ENCODE assay signal across 25 cellular contexts in genomic region chr6:44409207-44409796, GRCh38.
"Had no signal": no experiment of that assay in that cellular context is flagged by ENCODE, and none has a peak within 500 bp of the region (broad histone marks: within the 10 kb centered on the region; RNA-seq: fewer than 3 reads in every experiment).

No MANE protein-coding gene starts in this region.

- H3K4me3 ChIP-seq: adrenal gland, ascending aorta, dorsolateral prefrontal cortex, esophagus squamous epithelium, gastrocnemius medialis, left lung, lung, suprapubic skin, tibial nerve had no signal

- DNase-seq: activated CD4-positive, CD25-positive, alpha-beta regulatory T cell; activated CD8-positive, alpha-beta memory T cell treated with anti-CD3 and anti-CD28 coated beads for 24 hours; activated CD8-positive, alpha-beta memory T cell treated with anti-CD3 and anti-CD28 coated beads, Interleukin-2, amount 50 U/mL, for 4 hours; activated gamma-delta T cell treated with Interleukin-2 at 50 U/mL for 16 hours; adrenal gland; brain microvascular endothelial cell; caudate nucleus; dorsolateral prefrontal cortex; esophagus squamous epithelium; gastrocnemius medialis; hippocampal formation; kidney glomerular epithelial cell; left lung; naive thymus-derived CD4-positive, alpha-beta T cell; right cardiac atrium; stimulated activated CD4-positive, alpha-beta T cell treated with anti-CD3 and anti-CD28 coated beads, Interleukin-4, amount 100 ng/mL, for 4 hours had no signal

- H3K9me3 Mint-ChIP-seq: T-helper 1 cell treated with Interleukin-12 subunit alpha and Interleukin-12 subunit beta and Interleukin-4 antibody, amounts not matched to agents 30 μg/mL and 1 μg/mL, for 36 hours had no signal

- H3K27me3 ChIP-seq: adrenal gland, ascending aorta, brain microvascular endothelial cell, dorsolateral prefrontal cortex, esophagus squamous epithelium, gastrocnemius medialis, left lung, suprapubic skin, tibial nerve had no signal

- H3K9me3 ChIP-seq: adrenal gland, ascending aorta, esophagus squamous epithelium, gastrocnemius medialis, left lung, suprapubic skin had no signal

- H3K4me3 Mint-ChIP-seq: activated CD4-positive, alpha-beta T cell treated with anti-CD3 and anti-CD28 coated beads, Interleukin-2, amount 10 ng/mL, durations not matched to agents 24 days and 14 days; activated naive CD8-positive, alpha-beta T cell; T-helper 1 cell treated with Interleukin-12 subunit alpha and Interleukin-12 subunit beta and Interleukin-4 antibody, amounts not matched to agents 30 μg/mL and 1 μg/mL, for 36 hours had no signal

- H3K27ac Mint-ChIP-seq: activated CD4-positive, alpha-beta T cell treated with anti-CD3 and anti-CD28 coated beads, Interleukin-2, amount 10 ng/mL, durations not matched to agents 24 days and 14 days; activated naive CD8-positive, alpha-beta T cell; T-helper 1 cell treated with Interleukin-12 subunit alpha and Interleukin-12 subunit beta and Interleukin-4 antibody, amounts not matched to agents 30 μg/mL and 1 μg/mL, for 36 hours had no signal

- H3K4me1 ChIP-seq: ascending aorta, esophagus squamous epithelium, gastrocnemius medialis, left lung, parathyroid adenoma, suprapubic skin had no signal

- H3K27ac ChIP-seq: adrenal gland, ascending aorta, brain microvascular endothelial cell, esophagus squamous epithelium, gastrocnemius medialis, left lung, parathyroid adenoma, suprapubic skin, tibial nerve had no signal

- H3K9ac ChIP-seq: parathyroid adenoma had no signal

- H3K27me3 Mint-ChIP-seq: activated CD4-positive, alpha-beta T cell treated with anti-CD3 and anti-CD28 coated beads, Interleukin-2, amount 10 ng/mL, durations not matched to agents 24 days and 14 days; activated naive CD8-positive, alpha-beta T cell; naive thymus-derived CD4-positive, alpha-beta T cell; stimulated activated naive CD8-positive, alpha-beta T cell treated with anti-CD3 and anti-CD28 coated beads, Interleukin-15, Interleukin-2, amounts not matched to agents 100 ng/mL and 50 ng/mL, for 24 hours had no signal

- ATAC-seq: gastrocnemius medialis; left lung; naive thymus-derived CD4-positive, alpha-beta T cell; right cardiac atrium had no signal
